ENCODE assay signal across 19 cellular contexts in the genomic region with DNA sequence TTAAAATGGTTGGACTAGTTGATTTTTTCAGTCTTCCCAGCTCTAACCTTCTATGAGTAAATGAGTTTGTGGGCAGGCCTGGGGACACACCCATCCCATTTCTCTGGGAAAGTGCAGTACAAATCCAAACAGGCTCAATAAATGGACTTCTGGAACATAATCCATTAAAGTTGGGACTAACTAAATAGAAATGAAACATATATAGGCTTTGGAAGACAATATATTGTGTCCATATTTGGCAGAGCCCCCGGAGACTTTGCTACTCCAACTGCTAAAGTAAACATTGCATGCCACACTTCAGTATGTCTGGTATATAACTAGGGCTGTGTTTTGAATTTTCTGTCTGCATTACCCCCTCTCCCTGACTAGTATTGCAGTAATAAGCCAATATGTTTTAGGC.
DNase-seq lines count a peak whose midpoint lies in the region; ATAC-seq and TF ChIP-seq lines count a peak whose summit lies in the region.
"Had no signal": no experiment of that assay in that cellular context is flagged by ENCODE, and none has a peak within 500 bp of the region (broad histone marks: within the 10 kb centered on the region; RNA-seq: fewer than 3 reads in every experiment).

No MANE protein-coding gene starts in this region.

- H3K79me1 ChIP-seq in mesenchymal stem cell (replicated peaks; ENCODE audit: low read length, poor library complexity, severe bottlenecking): no peaks in the 10 kb centered on the region

- ATAC-seq in natural killer cell (no peak), HG02970 (IDR thresholded peaks at IDR 0.05; ENCODE audit: low FRiP score, unreplicated experiment) (no peak), GM18870 (IDR thresholded peaks at IDR 0.05; ENCODE audit: unreplicated experiment) (no peak)
- ATAC-seq: GM23338, HCT116 had no signal

- TF ChIP-seq CTCF in mammary epithelial cell (conservative IDR thresholded peaks at IDR 0.05 in 1 of 2, IDR thresholded peaks at IDR 0.05 in 1 of 2; ENCODE audit: extremely low read depth in 1 of 2, insufficient read depth in 1 of 2, low read depth in 1 of 2, low read length in 2 of 2) (no peak), breast epithelium (IDR thresholded peaks at IDR 0.05) (no peak), transverse colon (IDR thresholded peaks at IDR 0.05) (no peak), natural killer cell (IDR thresholded peaks at IDR 0.05) (no peak)

- H3K4me3 ChIP-seq in mammary epithelial cell (replicated peaks in 1 of 3; ENCODE audit: insufficient read depth in 1 of 3, low read depth in 2 of 3, low read length in 3 of 3) (no peak overlapping the region), breast epithelium (no peak overlapping the region), adipocyte (ENCODE audit: low read length) (no peak overlapping the region), mesenchymal stem cell (ENCODE audit: insufficient read depth in 1 of 2, low read depth in 1 of 2, low read length in 2 of 2) (no peak overlapping the region), transverse colon (no peak overlapping the region)
- H3K4me3 ChIP-seq: GM23338, SJSA1 had no signal

- H3K4ac ChIP-seq in mesenchymal stem cell (ENCODE audit: low read depth in 1 of 2, low read length in 2 of 2): no peak overlapping the region

- CTCF ChIA-PET in mammary epithelial cell (lab: Charles Lee; ENCODE audit: low non-redundant PET): no interaction called here

- H2BK12ac ChIP-seq in mesenchymal stem cell (ENCODE audit: low read length in 2 of 2): no peak overlapping the region

- no peaks in the 10 kb centered on the region for H3K27me3 ChIP-seq in mammary epithelial cell (ENCODE audit: insufficient read depth, low read length)
- H3K27me3 ChIP-seq in breast epithelium: no peaks in the 10 kb centered on the region
- H3K27me3 ChIP-seq in adipocyte (replicated peaks; ENCODE audit: control insufficient read depth, insufficient read depth, low read length): no peaks in the 10 kb centered on the region
- no peaks in the 10 kb centered on the region for H3K27me3 ChIP-seq in mesenchymal stem cell (ENCODE audit: control insufficient read depth in 1 of 2, insufficient read depth in 1 of 2, low read length in 2 of 2)
- H3K27me3 ChIP-seq in transverse colon: no peaks in the 10 kb centered on the region
- H3K27me3 ChIP-seq: SJSA1 had no signal

- no peaks in the 10 kb centered on the region for H3K9me3 Mint-ChIP-seq in natural killer cell

- H3K4me1 ChIP-seq in mammary epithelial cell (ENCODE audit: insufficient read depth, low read length) (no peaks in the 10 kb centered on the region), breast epithelium (no peaks in the 10 kb centered on the region), adipocyte (ENCODE audit: control insufficient read depth, insufficient read depth, low read length) (peaks cover 23% of the 10 kb centered on the region), mesenchymal stem cell (ENCODE audit: control insufficient read depth, insufficient read depth, low read depth, low read length) (no peaks in the 10 kb centered on the region), transverse colon (peaks cover 0 to 24% (median 9%) of the 10 kb centered on the region in 4 donors)

- dilution Hi-C loops in mammary epithelial cell (cut with HindIII; ENCODE audit: low sequenced_read_pairs): no loop called here

- no peak overlapping the region for H3K14ac ChIP-seq in mesenchymal stem cell (ENCODE audit: low read length in 2 of 2)

- H2BK15ac ChIP-seq in mesenchymal stem cell (ENCODE audit: low read depth, poor library complexity, severe bottlenecking): no peak overlapping the region

- no peak for TF ChIP-seq EP300 in transverse colon (IDR thresholded peaks at IDR 0.05; ENCODE audit: low read depth)

- H3K36me3 ChIP-seq in mammary epithelial cell (ENCODE audit: insufficient read depth, low read length) (no peaks in the 10 kb centered on the region), breast epithelium (no peaks in the 10 kb centered on the region), adipocyte (ENCODE audit: control insufficient read depth, insufficient read depth, low read length, severe bottlenecking) (no peaks in the 10 kb centered on the region), mesenchymal stem cell (ENCODE audit: control insufficient read depth in 1 of 2, insufficient read depth in 2 of 2, low read depth in 1 of 2, low read length in 2 of 2) (no peaks in the 10 kb centered on the region), transverse colon (no peaks in the 10 kb centered on the region)
- H3K36me3 ChIP-seq: SJSA1 had no signal

- no peak overlapping the region for H4K91ac ChIP-seq in mesenchymal stem cell (ENCODE audit: low read length)

- H3K4me1 Mint-ChIP-seq in natural killer cell: no peaks in the 10 kb centered on the region
- H3K4me1 Mint-ChIP-seq: GM23338 had no signal

- H3K18ac ChIP-seq in mesenchymal stem cell (ENCODE audit: low read depth in 1 of 2, low read length in 2 of 2): no peak overlapping the region

- no peak overlapping the region for H2AFZ ChIP-seq in mammary epithelial cell (ENCODE audit: low read depth, low read length)
- H2AFZ ChIP-seq in mesenchymal stem cell (ENCODE audit: low read depth, low read length): no peak overlapping the region

- WGBS in mammary epithelial cell (ENCODE audit: low coverage, missing lambda C conversion rate): 71% methylated on average over 1 of the region's 1 CpG
- WGBS in mesenchymal stem cell: 40% methylated on average over 1 of the region's 1 CpG
- WGBS in transverse colon (ENCODE audit: low coverage in 1 of 2), 2 donors: 23% methylated on average over 1 of the region's 1 CpG; no CpG with 5 or more reads in 1 of the 2 donors

- H3K4me2 ChIP-seq in mammary epithelial cell (ENCODE audit: insufficient read depth, low read depth, low read length) (no peak overlapping the region), mesenchymal stem cell (ENCODE audit: low read length, poor library complexity, severe bottlenecking) (no peak overlapping the region)
- H3K4me2 ChIP-seq: GM23338 had no signal

- no peaks in the 10 kb centered on the region for H3K79me2 ChIP-seq in mammary epithelial cell (ENCODE audit: insufficient read depth, low read length)

- no peak overlapping the region for H3K27ac Mint-ChIP-seq in natural killer cell
- H3K27ac Mint-ChIP-seq: GM23338 had no signal

- DNase-seq in mammary epithelial cell (peak; percentile 10), breast epithelium (ENCODE audit: low spot score in 2 of 2) (no peak), adipocyte (ENCODE audit: low read depth) (peak; percentile 40), mesenchymal stem cell (peak; percentile 30), transverse colon (peak; percentile 66), natural killer cell (no peak)
- DNase-seq: COR-L47, GDM1, KBM-7, NCI-H1417 treated with DMSO at 0.1 percent for 48 hours, NCI-H187 treated with DMSO at 0.1 percent for 48 hours, NCI-H2227 treated with DMSO at 0.1 percent for 48 hours, NCI-H510A treated with DMSO at 0.1 percent for 48 hours had no signal

- H2BK5ac ChIP-seq in mesenchymal stem cell (ENCODE audit: low read depth, low read length, poor library complexity, severe bottlenecking): no peak overlapping the region

- H3K9me3 ChIP-seq in mammary epithelial cell (replicated peaks; ENCODE audit: insufficient read depth, low read length) (no peaks in the 10 kb centered on the region), breast epithelium (no peaks in the 10 kb centered on the region), adipocyte (ENCODE audit: control insufficient read depth, low read length) (no peaks in the 10 kb centered on the region), mesenchymal stem cell (ENCODE audit: control insufficient read depth, low read length) (no peaks in the 10 kb centered on the region), transverse colon (no peaks in the 10 kb centered on the region)
- H3K9me3 ChIP-seq: SJSA1 had no signal

- H3K9ac ChIP-seq in mammary epithelial cell (ENCODE audit: insufficient read depth, low read length) (no peak overlapping the region), adipocyte (ENCODE audit: low read length) (no peak overlapping the region), mesenchymal stem cell (ENCODE audit: low read length) (no peak overlapping the region)

- TF ChIP-seq POLR2A in breast epithelium (IDR thresholded peaks at IDR 0.05) (no peak), transverse colon (IDR thresholded peaks at IDR 0.05) (no peak)

- intact Hi-C loops in mammary epithelial cell (cut with micrococcal nuclease) (no loop called here), breast epithelium (cut with DNase I; ENCODE audit: low total_unique reads) (no loop called here), transverse colon (cut with DNase I; ENCODE audit: low total_unique reads) (no loop called here), natural killer cell (cut with micrococcal nuclease) (no loop called here)

- H3K4me3 Mint-ChIP-seq in natural killer cell: no peak overlapping the region
- H3K4me3 Mint-ChIP-seq: GM23338 had no signal

- no TSS peak for BruUV-seq in mammary epithelial cell (replicated peaks; lab: Mats Ljungman, UMichigan)

- no peak overlapping the region for H3K23ac ChIP-seq in mesenchymal stem cell (ENCODE audit: low read length in 2 of 2)

- H3K27me3 Mint-ChIP-seq in natural killer cell (ENCODE audit: low read depth in 2 of 2): peaks cover 6 to 9% of the 10 kb centered on the region in 2 donors

- H3K36me3 Mint-ChIP-seq in natural killer cell: no peaks in the 10 kb centered on the region

- in situ Hi-C loops in mammary epithelial cell (cut with MboI; ENCODE audit: low sequenced_read_pairs in 2 of 2): no loop called here
- in situ Hi-C loops in transverse colon (cut with MboI; ENCODE audit: low pct_ligation_motif_present in 1 of 4, low pct_unique_long_range_greater_than_20kb in 1 of 4, low sequenced_read_pairs in 3 of 4): no loop called here

- H2AK5ac ChIP-seq in mesenchymal stem cell (ENCODE audit: low read length, severe bottlenecking): no peak overlapping the region

- H2BK120ac ChIP-seq in mesenchymal stem cell (ENCODE audit: low read depth, low read length): no peak overlapping the region

- H4K8ac ChIP-seq in mesenchymal stem cell (ENCODE audit: low read length): no peak overlapping the region

- H4K20me1 ChIP-seq in mammary epithelial cell (ENCODE audit: insufficient read depth, low read length): no peaks in the 10 kb centered on the region

- H3K27ac ChIP-seq in mammary epithelial cell (ENCODE audit: insufficient read depth, low read depth, low read length) (no peak overlapping the region), breast epithelium (no peak overlapping the region), mesenchymal stem cell (ENCODE audit: low read length, poor library complexity, severe bottlenecking) (no peak overlapping the region), transverse colon (peak overlapping the region; percentile 71 to 84 (median 78))
- H3K27ac ChIP-seq: 22Rv1, SJSA1 had no signal

Comparison
In these comparisons a context has a peak if more than half of its experiments do, and no peak if none do; other contexts are left out.
1. DNase-seq: peak in mammary epithelial cell (single experiment), adipocyte (single experiment), mesenchymal stem cell (single experiment) and transverse colon (single experiment); none in breast epithelium (0 of 2) and natural killer cell (single experiment).
2. H3K27ac ChIP-seq: peak in transverse colon (4 of 4); none in mammary epithelial cell (single experiment), breast epithelium (0 of 2) and mesenchymal stem cell (single experiment).